ENCODE assay signal across 10 cellular contexts in genomic region chr7:79806161-79806734, GRCh38.
DNase-seq lines count a peak whose midpoint lies in the region; ATAC-seq and TF ChIP-seq lines count a peak whose summit lies in the region.
"Had no signal": no experiment of that assay in that cellular context is flagged by ENCODE, and none has a peak within 500 bp of the region (broad histone marks: within the 10 kb centered on the region; RNA-seq: fewer than 3 reads in every experiment).

No MANE protein-coding gene starts in this region.

- H3K9me3 ChIP-seq in Caco-2 = no peaks in the 10 kb centered on the region
- H3K9me3 ChIP-seq in IMR-90 (ENCODE audit: control insufficient read depth, insufficient read depth, low read length) = no peaks in the 10 kb centered on the region
- H3K9me3 ChIP-seq in mesenchymal stem cell (ENCODE audit: control insufficient read depth, low read length) = no peaks in the 10 kb centered on the region
- H3K9me3 ChIP-seq in aorta (ENCODE audit: control insufficient read depth, low read length) = no peaks in the 10 kb centered on the region
- H3K9me3 ChIP-seq: vagina had no signal

- no peak overlapping the region; the same call in 1 of the 2 replicates for H4K5ac ChIP-seq in IMR-90 (ENCODE audit: low read depth, low read length)

- no peaks in the 10 kb centered on the region for H3K36me3 Mint-ChIP-seq in Caco-2 (ENCODE audit: insufficient read depth, unreplicated experiment)
- no peaks in the 10 kb centered on the region for H3K36me3 Mint-ChIP-seq in activated CD4-positive, alpha-beta T cell treated with anti-CD3 and anti-CD28 coated beads, Interleukin-2, amount 10 ng/mL, durations not matched to agents 24 days and 14 days (ENCODE audit: low read depth)

- H3K9ac ChIP-seq in IMR-90 (ENCODE audit: low read depth, low read length) = no peak overlapping the region
- no peak overlapping the region for H3K9ac ChIP-seq in mesenchymal stem cell (ENCODE audit: low read length)

- no peak overlapping the region for H3K56ac ChIP-seq in IMR-90 (ENCODE audit: extremely low read depth, insufficient read depth, low read length)

- H3K9me1 ChIP-seq in IMR-90 (ENCODE audit: insufficient read depth, low read length) = no peaks in the 10 kb centered on the region

- H2AK9ac ChIP-seq in IMR-90 (replicated peaks; ENCODE audit: low read depth, low read length, poor library complexity) = no peak overlapping the region

- dilution Hi-C loops in IMR-90 (cut with HindIII; ENCODE audit: low sequenced_read_pairs, unreplicated experiment) = no loop called here

- H3K4me2 ChIP-seq in IMR-90 (ENCODE audit: low read depth, low read length) = no peak overlapping the region
- no peak overlapping the region for H3K4me2 ChIP-seq in mesenchymal stem cell (ENCODE audit: low read length, poor library complexity, severe bottlenecking)

- BruUV-seq in Caco-2 (replicated peaks; lab: Mats Ljungman, UMichigan) (no TSS peak), IMR-90 (replicated peaks; lab: Mats Ljungman, UMichigan) (no TSS peak)

- H3K4me3 ChIP-seq in Caco-2 (ENCODE audit: low read depth, low read length) (no peak overlapping the region), IMR-90 (ENCODE audit: insufficient read depth, low read depth, low read length) (no peak overlapping the region), astrocyte of the spinal cord (ENCODE audit: low read depth, low read length) (no peak overlapping the region), mesenchymal stem cell (ENCODE audit: insufficient read depth in 1 of 2, low read depth in 1 of 2, low read length in 2 of 2) (no peak overlapping the region), aorta (ENCODE audit: low read length in 2 of 2) (no peak overlapping the region)
- H3K4me3 ChIP-seq: vagina had no signal

- no peaks in the 10 kb centered on the region for H3K4me1 ChIP-seq in Caco-2
- no peaks in the 10 kb centered on the region; the same call in 1 of the 2 replicates for H3K4me1 ChIP-seq in IMR-90 (ENCODE audit: control insufficient read depth, insufficient read depth, low read length)
- peaks cover 1% of the 10 kb centered on the region for H3K4me1 ChIP-seq in mesenchymal stem cell (ENCODE audit: control insufficient read depth, insufficient read depth, low read depth, low read length)
- H3K4me1 ChIP-seq in aorta (ENCODE audit: control insufficient read depth in 1 of 2, insufficient read depth in 2 of 2, low read length in 2 of 2) = no peaks in the 10 kb centered on the region
- H3K4me1 ChIP-seq: vagina had no signal

- H3K14ac ChIP-seq in IMR-90 (replicated peaks; ENCODE audit: low read depth, low read length) = no peak overlapping the region
- H3K14ac ChIP-seq in mesenchymal stem cell (ENCODE audit: low read length in 2 of 2) = no peak overlapping the region

- no peak overlapping the region; a peak in 1 of 4 replicates for H4K8ac ChIP-seq in IMR-90 (ENCODE audit: low read depth in 2 of 2, low read length in 2 of 2)
- H4K8ac ChIP-seq in mesenchymal stem cell (ENCODE audit: low read length) = no peak overlapping the region

- in situ Hi-C loops in IMR-90 (cut with MboI; ENCODE audit: low sequenced_read_pairs) = no loop called here
- in situ Hi-C loops in astrocyte of the spinal cord (cut with HindIII; ENCODE audit: low sequenced_read_pairs) = no loop called here

- no peak overlapping the region for H2AK5ac ChIP-seq in IMR-90 (ENCODE audit: low read depth, low read length)
- H2AK5ac ChIP-seq in mesenchymal stem cell (ENCODE audit: low read length, severe bottlenecking) = no peak overlapping the region

- H2BK5ac ChIP-seq in IMR-90 (ENCODE audit: low read depth, low read length, poor library complexity, severe bottlenecking) (peak overlapping the region; percentile 60), mesenchymal stem cell (ENCODE audit: low read depth, low read length, poor library complexity, severe bottlenecking) (no peak overlapping the region)

- H2AFZ ChIP-seq in IMR-90 (replicated peaks; ENCODE audit: low read length, poor library complexity) = no peak overlapping the region
- H2AFZ ChIP-seq in mesenchymal stem cell (ENCODE audit: low read depth, low read length) = no peak overlapping the region

- H3K23ac ChIP-seq in IMR-90 (ENCODE audit: low read depth, low read length) (no peak overlapping the region), mesenchymal stem cell (ENCODE audit: low read length in 2 of 2) (no peak overlapping the region)

- H3K9me3 Mint-ChIP-seq in Caco-2 (ENCODE audit: unreplicated experiment) = peaks cover 12% of the 10 kb centered on the region
- no peaks in the 10 kb centered on the region for H3K9me3 Mint-ChIP-seq in activated CD4-positive, alpha-beta T cell treated with anti-CD3 and anti-CD28 coated beads, Interleukin-2, amount 10 ng/mL, durations not matched to agents 24 days and 14 days

- H3K4me3 Mint-ChIP-seq in Caco-2 (ENCODE audit: unreplicated experiment) = no peak overlapping the region
- H3K4me3 Mint-ChIP-seq in activated CD4-positive, alpha-beta T cell treated with anti-CD3 and anti-CD28 coated beads, Interleukin-2, amount 10 ng/mL, durations not matched to agents 24 days and 14 days = no peak overlapping the region
- H3K4me3 Mint-ChIP-seq: naive B cell had no signal

- no CpG with 5 or more reads among the region's 6 CpGs for WGBS in IMR-90 (ENCODE audit: extremely low coverage in 2 of 2, insufficient read length in 1 of 2), 2 experiments
- 98% methylated on average over 1 of the region's 6 CpGs for WGBS in mesenchymal stem cell
- WGBS in aorta, 2 donors = 42 to 49% methylated on average over 6 of the region's 6 CpGs

- H3K18ac ChIP-seq in IMR-90 (ENCODE audit: low read depth, low read length) = no peak overlapping the region; the same call in 1 of the 2 replicates
- H3K18ac ChIP-seq in mesenchymal stem cell (ENCODE audit: low read depth in 1 of 2, low read length in 2 of 2) = no peak overlapping the region

- H3K36me3 ChIP-seq in Caco-2 (ENCODE audit: control insufficient read depth, insufficient read depth, low read length) (no peaks in the 10 kb centered on the region), IMR-90 (ENCODE audit: control insufficient read depth, insufficient read depth, low read length) (no peaks in the 10 kb centered on the region), mesenchymal stem cell (ENCODE audit: control insufficient read depth in 1 of 2, insufficient read depth in 2 of 2, low read depth in 1 of 2, low read length in 2 of 2) (no peaks in the 10 kb centered on the region), aorta (ENCODE audit: control insufficient read depth in 1 of 2, insufficient read depth in 2 of 2, low read length in 1 of 2) (no peaks in the 10 kb centered on the region)
- H3K36me3 ChIP-seq: vagina had no signal

- H2BK20ac ChIP-seq in IMR-90 (ENCODE audit: low read depth, low read length) = peak overlapping the region; percentile 40; the same call in 1 of the 2 replicates

- peak; percentile 73 for TF ChIP-seq RAD21 in IMR-90 (IDR thresholded peaks at IDR 0.05; ENCODE audit: low read length)

- no peak overlapping the region for H4K91ac ChIP-seq in IMR-90 (ENCODE audit: insufficient read depth, low read depth, low read length)
- H4K91ac ChIP-seq in mesenchymal stem cell (ENCODE audit: low read length) = no peak overlapping the region

- no peaks in the 10 kb centered on the region for H3K27me3 Mint-ChIP-seq in Caco-2 (ENCODE audit: insufficient read depth, unreplicated experiment)
- H3K27me3 Mint-ChIP-seq in activated CD4-positive, alpha-beta T cell treated with anti-CD3 and anti-CD28 coated beads, Interleukin-2, amount 10 ng/mL, durations not matched to agents 24 days and 14 days = no peaks in the 10 kb centered on the region
- H3K27me3 Mint-ChIP-seq: naive B cell had no signal

- peak overlapping the region; percentile 73; the same call in 1 of the 2 replicates for H2BK120ac ChIP-seq in IMR-90 (ENCODE audit: low read depth, low read length)
- no peak overlapping the region for H2BK120ac ChIP-seq in mesenchymal stem cell (ENCODE audit: low read depth, low read length)

- H3K27me3 ChIP-seq in Caco-2 (replicated peaks; ENCODE audit: control insufficient read depth, insufficient read depth, low read length) (no peaks in the 10 kb centered on the region; the same call in 1 of the 2 replicates), IMR-90 (ENCODE audit: control insufficient read depth, insufficient read depth, low read length) (no peaks in the 10 kb centered on the region), mesenchymal stem cell (ENCODE audit: control insufficient read depth in 1 of 2, insufficient read depth in 1 of 2, low read length in 2 of 2) (no peaks in the 10 kb centered on the region), aorta (ENCODE audit: control insufficient read depth in 1 of 2, insufficient read depth in 2 of 2, low read length in 1 of 2) (no peaks in the 10 kb centered on the region)
- H3K27me3 ChIP-seq: vagina had no signal

- no peak overlapping the region for H3K27ac Mint-ChIP-seq in Caco-2 (ENCODE audit: unreplicated experiment)
- H3K27ac Mint-ChIP-seq in activated CD4-positive, alpha-beta T cell treated with anti-CD3 and anti-CD28 coated beads, Interleukin-2, amount 10 ng/mL, durations not matched to agents 24 days and 14 days = no peak overlapping the region
- H3K27ac Mint-ChIP-seq: naive B cell had no signal

- peak; percentile 60 for ATAC-seq in IMR-90 (ENCODE audit: low read depth)
- no peak for ATAC-seq in aorta (ENCODE audit: low FRiP score)

- TF ChIP-seq POLR2A in IMR-90 (IDR thresholded peaks at IDR 0.05; ENCODE audit: low read depth, low read length) = no peak

- TF ChIP-seq CTCF in Caco-2 (IDR thresholded peaks at IDR 0.05; ENCODE audit: insufficient read depth in 1 of 2, low read depth in 1 of 2, low read length in 1 of 2, severe bottlenecking in 1 of 2, unreplicated experiment in 1 of 2) (peak; percentile 23 to 33), IMR-90 (conservative IDR thresholded peaks at IDR 0.05; ENCODE audit: low read depth, low read length) (peak; percentile 60), astrocyte of the spinal cord (IDR thresholded peaks at IDR 0.05; ENCODE audit: low read depth, low read length) (peak; percentile 48)

- intact Hi-C loops in Caco-2 (cut with micrococcal nuclease; ENCODE audit: unreplicated experiment) = loop anchor here (1.0 to 10.0 kb wide), 2 partner anchors 213 to 649 kb away; no protein-coding TSS in a partner anchor
- intact Hi-C loops in IMR-90 (cut with micrococcal nuclease) = loop anchor here (1.0 to 10.0 kb wide), 3 partner anchors 213 to 511 kb away; no protein-coding TSS in a partner anchor
- intact Hi-C loops in aorta (cut with DNase I) = no loop called here
- intact Hi-C loops in activated CD4-positive, alpha-beta T cell treated with anti-CD3 and anti-CD28 coated beads, Interleukin-2, amount 10 ng/mL, durations not matched to agents 24 days and 14 days (cut with micrococcal nuclease) = no loop called here

- CTCF ChIA-PET in Caco-2 (lab: Charles Lee) = no interaction called here
- CTCF ChIA-PET in IMR-90 (lab: Yijun Ruan, JAX) = interaction anchor here (0.6 to 1.5 kb wide), 3 partner anchors 250 to 956 kb away, joined by 3 read pairs; no protein-coding TSS in a partner anchor

- H2BK12ac ChIP-seq in mesenchymal stem cell (ENCODE audit: low read length in 2 of 2) = no peak overlapping the region

- H2BK15ac ChIP-seq in IMR-90 (ENCODE audit: low read depth, low read length) (0 out of 3 replicates have a peak overlapping the region, but pooled peaks have one; percentile 85), mesenchymal stem cell (ENCODE audit: low read depth, poor library complexity, severe bottlenecking) (no peak overlapping the region)

- H3K4ac ChIP-seq in IMR-90 (ENCODE audit: low read depth, low read length) (peak overlapping the region; percentile 29; the same call in 1 of the 2 replicates), mesenchymal stem cell (ENCODE audit: low read depth in 1 of 2, low read length in 2 of 2) (no peak overlapping the region)

- H3K4me1 Mint-ChIP-seq in Caco-2 (ENCODE audit: low read depth, unreplicated experiment) = peaks cover 7% of the 10 kb centered on the region
- no peaks in the 10 kb centered on the region for H3K4me1 Mint-ChIP-seq in activated CD4-positive, alpha-beta T cell treated with anti-CD3 and anti-CD28 coated beads, Interleukin-2, amount 10 ng/mL, durations not matched to agents 24 days and 14 days
- H3K4me1 Mint-ChIP-seq: naive B cell had no signal

- no peaks in the 10 kb centered on the region for H4K20me1 ChIP-seq in IMR-90 (ENCODE audit: insufficient read depth, low read length)

- DNase-seq in Caco-2 = no peak
- DNase-seq in IMR-90 = peak; percentile 42
- DNase-seq in astrocyte of the spinal cord (ENCODE audit: low read depth, low spot score) = peak; percentile 26
- peak; percentile 52 for DNase-seq in mesenchymal stem cell
- DNase-seq in stimulated activated CD4-positive, alpha-beta T cell treated with anti-CD3 and anti-CD28 coated beads, Interleukin-1b, Interleukin-23, amount 100 ng/mL, for 48 hours = no peak
- no peak for DNase-seq in aorta
- no peak for DNase-seq in SHP77 (lab: John Stamatoyannopoulos, UW)
- DNase-seq in activated CD4-positive, alpha-beta T cell treated with anti-CD3 and anti-CD28 coated beads, Interleukin-2, amount 10 ng/mL, durations not matched to agents 24 days and 14 days = no peak
- DNase-seq: naive B cell had no signal

- POLR2A ChIA-PET in Caco-2 (lab: Charles Lee) = no interaction called here
- POLR2A ChIA-PET in IMR-90 (lab: Charles Lee; ENCODE audit: unreplicated experiment) = no interaction called here

- H3K79me1 ChIP-seq in IMR-90 (ENCODE audit: low read depth in 1 of 2, low read length in 2 of 2) (no peaks in the 10 kb centered on the region), mesenchymal stem cell (replicated peaks; ENCODE audit: low read length, poor library complexity, severe bottlenecking) (no peaks in the 10 kb centered on the region)

- H3K27ac ChIP-seq in IMR-90 (ENCODE audit: insufficient read depth, low read length) (no peak overlapping the region), mesenchymal stem cell (ENCODE audit: low read length, poor library complexity, severe bottlenecking) (no peak overlapping the region), aorta (ENCODE audit: low read depth in 1 of 2, low read length in 2 of 2) (no peak overlapping the region)
- H3K27ac ChIP-seq: vagina had no signal

Comparison
In these comparisons a context has a peak if more than half of its experiments do, and no peak if none do; other contexts are left out.
1. DNase-seq: peak in IMR-90 (single experiment), astrocyte of the spinal cord (single experiment) and mesenchymal stem cell (single experiment); none in Caco-2 (0 of 2), stimulated activated CD4-positive, alpha-beta T cell treated with anti-CD3 and anti-CD28 coated beads, Interleukin-1b, Interleukin-23, amount 100 ng/mL, for 48 hours (single experiment), aorta (0 of 2), SHP77 (0 of 2) and activated CD4-positive, alpha-beta T cell treated with anti-CD3 and anti-CD28 coated beads, Interleukin-2, amount 10 ng/mL, durations not matched to agents 24 days and 14 days (single experiment).
2. intact Hi-C loops: an anchor here in Caco-2 (1.0 to 10.0 kb wide) and IMR-90 (1.0 to 10.0 kb wide); none called in aorta and activated CD4-positive, alpha-beta T cell treated with anti-CD3 and anti-CD28 coated beads, Interleukin-2, amount 10 ng/mL, durations not matched to agents 24 days and 14 days.
3. Peak in every context shown above with its lines, with median percentiles within 50 percentile points of each other: CTCF ChIP-seq.